In the genomic region with DNA sequence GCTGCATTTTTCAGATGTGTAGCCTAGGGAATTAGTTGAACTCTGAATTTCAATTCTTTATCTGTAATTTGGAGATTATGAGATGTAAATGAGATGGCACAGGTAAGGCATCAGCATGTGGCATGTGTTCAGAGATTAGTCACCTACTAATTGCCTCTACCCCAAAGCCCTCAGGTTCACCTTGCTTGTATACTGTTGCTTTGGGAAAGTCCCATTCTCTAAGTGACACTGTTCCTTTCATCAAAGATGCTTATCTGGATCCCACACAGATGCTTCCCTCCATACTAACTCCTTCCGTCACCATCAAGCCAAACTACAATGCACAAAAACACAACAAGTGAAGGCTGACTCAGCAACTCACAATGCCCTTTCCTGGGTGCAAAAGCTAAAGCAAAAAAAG, we compare ENCODE assay signal across 33 cellular contexts.
"Had no signal": no experiment of that assay in that cellular context is flagged by ENCODE, and none has a peak within 500 bp of the region (broad histone marks: within the 10 kb centered on the region; RNA-seq: fewer than 3 reads in every experiment).

No MANE protein-coding gene starts in this region.

- H3K27me3 ChIP-seq: adrenal gland, body of pancreas, Peyer's patch had no signal

- H3K4me3 ChIP-seq: adrenal gland, body of pancreas, Peyer's patch had no signal

- H3K36me3 ChIP-seq: adrenal gland, Peyer's patch had no signal

- H3K36me3 Mint-ChIP-seq: activated CD4-positive, alpha-beta memory T cell treated with anti-CD3 and anti-CD28 coated beads for 36 hours had no signal

- H3K9me3 ChIP-seq: adrenal gland, body of pancreas, Peyer's patch had no signal

- H3K27me3 Mint-ChIP-seq: activated B cell treated with CpG ODN at 0.5 μM for 24 hours; activated CD4-positive, alpha-beta memory T cell treated with anti-CD3 and anti-CD28 coated beads for 36 hours had no signal

- DNase-seq: activated B cell treated with CpG ODN at 0.5 μM for 24 hours; activated CD4-positive, alpha-beta memory T cell treated with anti-CD3 and anti-CD28 coated beads for 36 hours; activated CD4-positive, alpha-beta T cell treated with anti-CD3 and anti-CD28 coated beads for 4 hours; activated CD4-positive, alpha-beta T cell treated with anti-CD3 and anti-CD28 coated beads, Interleukin-2, amount 50 U/mL, for 1 hour; activated CD4-positive, CD25-positive, alpha-beta regulatory T cell treated with anti-CD3 and anti-CD28 coated beads, Interleukin-2, amount 50 U/mL, for 72 hours; activated CD8-positive, alpha-beta memory T cell treated with anti-CD3 and anti-CD28 coated beads, Interleukin-2, amount 50 U/mL, for 4 hours; activated gamma-delta T cell treated with Interleukin-2 at 50 U/mL for 16 hours; activated naive CD4-positive, alpha-beta T cell treated with anti-CD3 and anti-CD28 coated beads for 36 hours; activated T-cell treated with anti-CD3 and anti-CD28 coated beads for 4 hours; activated T-cell treated with anti-CD3 and anti-CD28 coated beads, Interleukin-2, amount 50 U/mL, for 4 hours; adrenal gland; body of pancreas; Kasumi-1; KG1; NCI-H1105 treated with DMSO at 0.1 percent for 48 hours; NCI-H1436; NCI-H1694; NCI-H1930; NCI-H2081 treated with DMSO at 0.1 percent for 48 hours; NCI-H226; NCI-H446 treated with DMSO at 0.1 percent for 48 hours; NCI-H524; Peyer's patch; RPMI8226; SIG-M5; SW 1271; T-helper 1 cell; T-helper 9 cell had no signal

- H3K9me3 Mint-ChIP-seq: activated T-helper 1 cell treated with anti-CD3 and anti-CD28 coated beads, Interleukin-12 subunit alpha, Interleukin-12 subunit beta, Interleukin-2, Interleukin-4 antibody, amounts not matched to agents 30 ng/mL and 10 ng/mL and 1 ng/mL, durations not matched to agents 14 hours and 24 hours and 36 hours had no signal

- ATAC-seq: activated naive CD4-positive, alpha-beta T cell treated with anti-CD3 and anti-CD28 coated beads, Interleukin-2, amount 50 U/mL, for 72 hours; activated T-cell treated with anti-CD3 and anti-CD28 coated beads, Interleukin-2, amount 50 U/mL, for 4 hours; body of pancreas had no signal

- H3K27ac ChIP-seq: adrenal gland, body of pancreas, Peyer's patch, VCaP had no signal

- H3K4me1 Mint-ChIP-seq: activated B cell treated with CpG ODN at 0.5 μM for 24 hours had no signal

- H3K4me3 Mint-ChIP-seq: activated B cell treated with CpG ODN at 0.5 μM for 24 hours; activated CD4-positive, alpha-beta memory T cell treated with anti-CD3 and anti-CD28 coated beads for 36 hours; activated naive CD4-positive, alpha-beta T cell treated with anti-CD3 and anti-CD28 coated beads for 36 hours; activated T-cell treated with anti-CD3 and anti-CD28 coated beads, Interleukin-2, amount 50 U/mL, for 4 hours; activated T-helper 1 cell treated with anti-CD3 and anti-CD28 coated beads, Interleukin-12 subunit alpha, Interleukin-12 subunit beta, Interleukin-2, Interleukin-4 antibody, amounts not matched to agents 30 ng/mL and 10 ng/mL and 1 ng/mL, durations not matched to agents 14 hours and 24 hours and 36 hours had no signal

- H3K27ac Mint-ChIP-seq: activated B cell treated with CpG ODN at 0.5 μM for 24 hours; activated CD4-positive, alpha-beta memory T cell treated with anti-CD3 and anti-CD28 coated beads for 36 hours; activated naive CD4-positive, alpha-beta T cell treated with anti-CD3 and anti-CD28 coated beads for 36 hours; activated naive CD4-positive, alpha-beta T cell treated with anti-CD3 and anti-CD28 coated beads, Interleukin-2, amount 50 U/mL, for 72 hours; activated T-helper 1 cell treated with anti-CD3 and anti-CD28 coated beads, Interleukin-12 subunit alpha, Interleukin-12 subunit beta, Interleukin-2, Interleukin-4 antibody, amounts not matched to agents 30 ng/mL and 10 ng/mL and 1 ng/mL, durations not matched to agents 14 hours and 24 hours and 36 hours had no signal

- H3K4me1 ChIP-seq: adrenal gland, Peyer's patch had no signal

- FAIRE-seq: astrocyte, bronchial epithelial cell had no signal
